1 cellular context compared by ENCODE assay signal in genomic region chr16:4097826-4098240, GRCh38.
TF ChIP-seq lines count a peak whose summit lies in the region.

No MANE protein-coding gene starts in this region.

TF ChIP-seq in H1, 55 proteins besides CTCF, POLR2A, EP300 and RAD21:
- TF ChIP-seq POLR2AphosphoS5 (IDR thresholded peaks at IDR 0.05; ENCODE audit: low read depth, low read length) (no peak), TAF7 (optimal IDR thresholded peaks at IDR 0.05; ENCODE audit: borderline replicate concordance, low read depth, low read length) (no peak)
